ENCODE assay signal across 9 cellular contexts in genomic region chrX:43750248-43750676, GRCh38.
DNase-seq lines count a peak whose midpoint lies in the region; ATAC-seq, FAIRE-seq and TF ChIP-seq lines count a peak whose summit lies in the region.
"Had no signal": no experiment of that assay in that cellular context is flagged by ENCODE, and none has a peak within 500 bp of the region (broad histone marks: within the 10 kb centered on the region; RNA-seq: fewer than 3 reads in every experiment).

No MANE protein-coding gene starts in this region.

- H3K9me3 Mint-ChIP-seq in WTC11 = peaks cover 7% of the 10 kb centered on the region; the same call in 1 of the 2 replicates
- H3K9me3 Mint-ChIP-seq in central memory CD8-positive, alpha-beta T cell = no peaks in the 10 kb centered on the region

- peak; percentile 2 for DNase-seq in GM12891 (ENCODE audit: insufficient read length, low spot score)
- DNase-seq in NCI-H2196 (lab: John Stamatoyannopoulos, UW; ENCODE audit: unreplicated experiment) = peak; percentile 28
- peak; percentile 33 for DNase-seq in WTC11 (ENCODE audit: low spot score)
- DNase-seq in central memory CD8-positive, alpha-beta T cell (ENCODE audit: low spot score in 2 of 2) = peak; percentile 13 to 23
- DNase-seq in left lobe of liver (ENCODE audit: low spot score) = peak; percentile 55
- peak; percentile 2 to 9 (median 7) for DNase-seq in stimulated activated CD4-positive, alpha-beta T cell treated with anti-CD3 and anti-CD28 coated beads, TNF-alpha, amount 100 ng/mL, for 4 hours (ENCODE audit: low read depth in 3 of 3)
- no peak for DNase-seq in DMS79 treated with DMSO at 0.1 percent for 48 hours (lab: John Stamatoyannopoulos, UW)

- H3K27me3 Mint-ChIP-seq in WTC11 (ENCODE audit: low read depth) = no peaks in the 10 kb centered on the region; the same call in 1 of the 2 replicates
- H3K27me3 Mint-ChIP-seq in central memory CD8-positive, alpha-beta T cell = peaks cover 2% of the 10 kb centered on the region

- CTCF ChIA-PET in WTC11 (lab: Charles Lee) = interaction anchor here (0.6 to 1.9 kb wide), 15 partner anchors 9 to 401 kb away, joined by 3 to 13 read pairs (median 5); no protein-coding TSS in a partner anchor

- H3K4me1 Mint-ChIP-seq in WTC11 = no peaks in the 10 kb centered on the region
- H3K4me1 Mint-ChIP-seq in central memory CD8-positive, alpha-beta T cell = no peaks in the 10 kb centered on the region

- ATAC-seq in HG02981 (IDR thresholded peaks at IDR 0.05; ENCODE audit: unreplicated experiment) = peak; percentile 70
- peak; percentile 80 for ATAC-seq in WTC11
- no peak for ATAC-seq in central memory CD8-positive, alpha-beta T cell (replicated peaks; ENCODE audit: extremely low read depth, poor library complexity, severe bottlenecking)
- peak; percentile 94 for ATAC-seq in left lobe of liver

- no peaks in the 10 kb centered on the region for H3K36me3 Mint-ChIP-seq in WTC11
- H3K36me3 Mint-ChIP-seq in central memory CD8-positive, alpha-beta T cell (ENCODE audit: insufficient read depth) = peaks cover 2% of the 10 kb centered on the region

- no peak for TF ChIP-seq POLR2A in GM12891 (IDR thresholded peaks at IDR 0.05; ENCODE audit: low read depth, low read length)

- H3K27ac Mint-ChIP-seq in WTC11 = no peak overlapping the region
- no peak overlapping the region for H3K27ac Mint-ChIP-seq in central memory CD8-positive, alpha-beta T cell (ENCODE audit: low read depth)

- no peak overlapping the region for H3K4me3 Mint-ChIP-seq in WTC11
- H3K4me3 Mint-ChIP-seq in central memory CD8-positive, alpha-beta T cell = no peak overlapping the region

- no peak for FAIRE-seq in GM12891 (lab: Jason Lieb, UNC)
- FAIRE-seq: colon had no signal

- TF ChIP-seq CTCF in WTC11 (IDR thresholded peaks at IDR 0.05) = no peak

- POLR2A ChIA-PET in WTC11 (lab: Charles Lee) = no interaction called here

TF ChIP-seq in GM12891, 5 proteins besides CTCF, POLR2A, EP300 and RAD21:
- no peak for TF ChIP-seq TAF1 (IDR thresholded peaks at IDR 0.05; ENCODE audit: low read depth, low read length)
- TF ChIP-seq PAX5 (IDR thresholded peaks at IDR 0.05; ENCODE audit: insufficient read depth, low read length, severe bottlenecking) = no peak
- no peak for TF ChIP-seq POLR2AphosphoS5 (IDR thresholded peaks at IDR 0.05; ENCODE audit: low read depth, low read length)
TF ChIP-seq in GM12891: peak in this region for 0.

TF ChIP-seq in WTC11, 78 proteins besides CTCF, POLR2A, EP300 and RAD21:
- TF ChIP-seq NR2C2 (CRISPR knock-in tag; IDR thresholded peaks at IDR 0.05) (no peak), ERG (CRISPR knock-in tag; IDR thresholded peaks at IDR 0.05) (no peak), CBFB (CRISPR knock-in tag; IDR thresholded peaks at IDR 0.05; ENCODE audit: low read depth) (no peak), ZNF532 (CRISPR knock-in tag; IDR thresholded peaks at IDR 0.05; ENCODE audit: borderline replicate concordance) (no peak), ATF3 (CRISPR knock-in tag; conservative IDR thresholded peaks at IDR 0.05) (no peak), FOXK1 (CRISPR knock-in tag; IDR thresholded peaks at IDR 0.05) (no peak), MAX (CRISPR knock-in tag; IDR thresholded peaks at IDR 0.05) (no peak), MLX (CRISPR knock-in tag; IDR thresholded peaks at IDR 0.05) (no peak), ZNF416 (CRISPR knock-in tag; IDR thresholded peaks at IDR 0.05) (no peak)
